ENCODE assay signal across 7 cellular contexts in genomic region chr16:29629278-29629677, GRCh38. TPM values are rescaled to one million over a fixed set of nuclear protein-coding genes. Genes with fewer than 3 reads are reported as not detected.
DNase-seq lines count a peak whose midpoint lies in the region; ATAC-seq and TF ChIP-seq lines count a peak whose summit lies in the region.
"Not testable (repeated sequence)": the region's sequence is repeated elsewhere in the genome, so short reads cannot be mapped to it uniquely, and the experiment has no call there.
"Had no signal": no experiment of that assay in that cellular context is flagged by ENCODE, and none has a peak within 500 bp of the region (broad histone marks: within the 10 kb centered on the region; RNA-seq: fewer than 3 reads in every experiment).

No MANE protein-coding gene starts in this region.

- not testable (repeated sequence) for DNase-seq in GM23338 (ENCODE audit: low spot score); activated CD8-positive, alpha-beta memory T cell treated with anti-CD3 and anti-CD28 coated beads, Interleukin-2, amount 10 ng/mL, durations not matched to agents 7 days and 5 days; foreskin keratinocyte; neuronal stem cell (ENCODE audit: low spot score); stimulated activated naive B cell treated with anti-CD40 and anti-IgM and Interleukin-4, amounts not matched to agents 10 μg/mL and 1 μg/mL and 100 μg/mL, for 72 hours
- peak; percentile 21 to 24 for DNase-seq in SJCRH30

- not testable (repeated sequence) for H3K4me2 ChIP-seq in GM23338; neuronal stem cell (ENCODE audit: insufficient read depth, low read length, poor library complexity, severe bottlenecking)

- CTCF ChIA-PET in activated CD8-positive, alpha-beta memory T cell treated with anti-CD3 and anti-CD28 coated beads, Interleukin-2, amount 10 ng/mL, durations not matched to agents 7 days and 5 days (lab: Charles Lee), result not testable (repeated sequence)

- not testable (repeated sequence) for H3K27ac ChIP-seq in GM23338 (ENCODE audit: low read depth); SJCRH30; foreskin keratinocyte; neuronal stem cell (replicated peaks; ENCODE audit: low read length)

- H3K9me2 ChIP-seq in GM23338 (ENCODE audit: insufficient read depth), result not testable (repeated sequence)

- H3K4me3 Mint-ChIP-seq in GM23338; activated CD8-positive, alpha-beta memory T cell treated with anti-CD3 and anti-CD28 coated beads, Interleukin-2, amount 10 ng/mL, durations not matched to agents 7 days and 5 days; stimulated activated naive B cell treated with anti-CD40 and anti-IgM and Interleukin-4, amounts not matched to agents 10 μg/mL and 1 μg/mL and 100 μg/mL, for 72 hours: not testable (repeated sequence)

- TF ChIP-seq CTCF in GM23338 (conservative IDR thresholded peaks at IDR 0.05; ENCODE audit: low read depth in 2 of 2); foreskin keratinocyte (conservative IDR thresholded peaks at IDR 0.05): not testable (repeated sequence)

- not testable (repeated sequence) for H3K23ac ChIP-seq in neuronal stem cell (ENCODE audit: low read depth, low read length, poor library complexity)

- not testable (repeated sequence) for H3K27me3 ChIP-seq in GM23338 (ENCODE audit: insufficient read depth); SJCRH30; foreskin keratinocyte; neuronal stem cell (ENCODE audit: control insufficient read depth in 3 of 3, insufficient read depth in 3 of 3, low read depth in 1 of 3, low read length in 3 of 3)

- not testable (repeated sequence) for H3K4me3 ChIP-seq in GM23338; SJCRH30; neuronal stem cell (ENCODE audit: low read length in 2 of 2)

- not testable (repeated sequence) for H3K27ac Mint-ChIP-seq in GM23338
- peak overlapping the region; percentile 3 for H3K27ac Mint-ChIP-seq in activated CD8-positive, alpha-beta memory T cell treated with anti-CD3 and anti-CD28 coated beads, Interleukin-2, amount 10 ng/mL, durations not matched to agents 7 days and 5 days
- H3K27ac Mint-ChIP-seq in stimulated activated naive B cell treated with anti-CD40 and anti-IgM and Interleukin-4, amounts not matched to agents 10 μg/mL and 1 μg/mL and 100 μg/mL, for 72 hours, result peak overlapping the region; percentile 42

- not testable (repeated sequence) for H4K8ac ChIP-seq in neuronal stem cell (ENCODE audit: low read depth, low read length)

- H2AK5ac ChIP-seq in neuronal stem cell (ENCODE audit: low read depth, low read length), result not testable (repeated sequence)

- not testable (repeated sequence) for H3K36me3 Mint-ChIP-seq in GM23338 (ENCODE audit: low read depth); activated CD8-positive, alpha-beta memory T cell treated with anti-CD3 and anti-CD28 coated beads, Interleukin-2, amount 10 ng/mL, durations not matched to agents 7 days and 5 days; stimulated activated naive B cell treated with anti-CD40 and anti-IgM and Interleukin-4, amounts not matched to agents 10 μg/mL and 1 μg/mL and 100 μg/mL, for 72 hours

- H3F3A ChIP-seq in GM23338 (replicated peaks; ENCODE audit: low read depth), result not testable (repeated sequence)

- not testable (repeated sequence) for H3K4ac ChIP-seq in neuronal stem cell (ENCODE audit: low read length)

- H3K9me3 ChIP-seq in SJCRH30 (replicated peaks); neuronal stem cell (replicated peaks in 1 of 2; ENCODE audit: control insufficient read depth in 2 of 2, insufficient read depth in 1 of 2, low read depth in 1 of 2, low read length in 2 of 2): not testable (repeated sequence)

- no CpG with 5 or more reads among the region's 11 CpGs for WGBS in neuronal stem cell (ENCODE audit: extremely low coverage in 2 of 2, insufficient read length in 2 of 2, insufficient replicate concordance in 1 of 2), 2 donors

- ATAC-seq in GM23338 (peak; percentile 14; the same call in 1 of the 3 replicates), foreskin keratinocyte (peak; percentile 9)
- ATAC-seq in activated CD8-positive, alpha-beta memory T cell treated with anti-CD3 and anti-CD28 coated beads, Interleukin-2, amount 10 ng/mL, durations not matched to agents 7 days and 5 days; stimulated activated naive B cell treated with anti-CD40 and anti-IgM and Interleukin-4, amounts not matched to agents 10 μg/mL and 1 μg/mL and 100 μg/mL, for 72 hours (replicated peaks): not testable (repeated sequence)

- H3K9ac ChIP-seq in neuronal stem cell (ENCODE audit: low read depth, low read length, poor library complexity), result peak overlapping the region; percentile 77

- H3K18ac ChIP-seq in neuronal stem cell (ENCODE audit: low read length), result not testable (repeated sequence)

- H3K79me1 ChIP-seq in neuronal stem cell (ENCODE audit: low read depth, low read length), result not testable (repeated sequence)

- not testable (repeated sequence) for H3K14ac ChIP-seq in neuronal stem cell (ENCODE audit: low read length)

- H4K20me1 ChIP-seq in GM23338 (replicated peaks; ENCODE audit: insufficient read depth), result not testable (repeated sequence)

- not testable (repeated sequence) for H2BK12ac ChIP-seq in neuronal stem cell (ENCODE audit: low read length)

- H2AFZ ChIP-seq in GM23338; neuronal stem cell (ENCODE audit: low read length): not testable (repeated sequence)

- H2BK15ac ChIP-seq in neuronal stem cell (ENCODE audit: low read length), result not testable (repeated sequence)

- H3K79me2 ChIP-seq in GM23338 (replicated peaks; ENCODE audit: insufficient read depth), result not testable (repeated sequence)

- H3K27me3 Mint-ChIP-seq in GM23338 (ENCODE audit: insufficient read depth, low read depth, poor library complexity); activated CD8-positive, alpha-beta memory T cell treated with anti-CD3 and anti-CD28 coated beads, Interleukin-2, amount 10 ng/mL, durations not matched to agents 7 days and 5 days; stimulated activated naive B cell treated with anti-CD40 and anti-IgM and Interleukin-4, amounts not matched to agents 10 μg/mL and 1 μg/mL and 100 μg/mL, for 72 hours: not testable (repeated sequence)

- H2BK120ac ChIP-seq in neuronal stem cell (ENCODE audit: low read depth, low read length), result not testable (repeated sequence)

- not testable (repeated sequence) for H3K4me1 ChIP-seq in GM23338 (ENCODE audit: insufficient read depth); SJCRH30; foreskin keratinocyte; neuronal stem cell (ENCODE audit: control insufficient read depth in 2 of 2, insufficient read depth in 1 of 2, low read depth in 1 of 2, low read length in 2 of 2)

- not testable (repeated sequence) for H3K4me1 Mint-ChIP-seq in GM23338
- peaks cover 29% of the 10 kb centered on the region for H3K4me1 Mint-ChIP-seq in activated CD8-positive, alpha-beta memory T cell treated with anti-CD3 and anti-CD28 coated beads, Interleukin-2, amount 10 ng/mL, durations not matched to agents 7 days and 5 days
- H3K4me1 Mint-ChIP-seq in stimulated activated naive B cell treated with anti-CD40 and anti-IgM and Interleukin-4, amounts not matched to agents 10 μg/mL and 1 μg/mL and 100 μg/mL, for 72 hours, result peaks cover 10 to 20% of the 10 kb centered on the region in 2 donors

- H3K36me3 ChIP-seq in GM23338 (ENCODE audit: insufficient read depth); SJCRH30; neuronal stem cell (replicated peaks in 1 of 2; ENCODE audit: control insufficient read depth in 2 of 2, insufficient read depth in 2 of 2, low read length in 2 of 2): not testable (repeated sequence)

- H2BK5ac ChIP-seq in neuronal stem cell (ENCODE audit: low read length), result not testable (repeated sequence)

- not testable (repeated sequence) for H4K91ac ChIP-seq in neuronal stem cell (ENCODE audit: low read depth, low read length, poor library complexity)

- H3K9me3 Mint-ChIP-seq in GM23338; activated CD8-positive, alpha-beta memory T cell treated with anti-CD3 and anti-CD28 coated beads, Interleukin-2, amount 10 ng/mL, durations not matched to agents 7 days and 5 days (ENCODE audit: low read depth); stimulated activated naive B cell treated with anti-CD40 and anti-IgM and Interleukin-4, amounts not matched to agents 10 μg/mL and 1 μg/mL and 100 μg/mL, for 72 hours: not testable (repeated sequence)

RNA-seq across cellular contexts. Expression of gene SPN, which starts 33.8 kb away (rescaled TPM):
- 2.1 and 2.3 TPM in 2 replicates for total RNA-seq in GM23338 (2014; rRNA removed; shearing (Covaris generic))
- polyA plus RNA-seq in GM23338 (2016; fragmentation: Nextera tagmentation; extraction: Ambion mirVana), result 0.52 and 0.82 TPM in 2 replicates
- 0.96 and 2.1 TPM in 2 replicates for total RNA-seq in SJCRH30 (2014; rRNA removed; shearing (Covaris generic))
- total RNA-seq in activated CD8-positive, alpha-beta memory T cell treated with anti-CD3 and anti-CD28 coated beads, Interleukin-2, amount 10 ng/mL, durations not matched to agents 7 days and 5 days, result 100 to 1,000 TPM; 329 to 351 TPM
- total RNA-seq in foreskin keratinocyte, result not detected in 2 replicates
- polyA plus RNA-seq in foreskin keratinocyte, result not detected in 2 replicates
- 0.25 TPM for polyA plus RNA-seq in neuronal stem cell (2013, experiment 1 of 2)
- polyA plus RNA-seq in neuronal stem cell (2013, experiment 2 of 2), result 0.17 TPM
- total RNA-seq: Caco-2 had no signal

RNA-seq across cellular contexts. Expression of gene QPRT, which starts 49.7 kb away (rescaled TPM):
- 102 and 128 TPM in 2 replicates for total RNA-seq in GM23338 (2014; rRNA removed; shearing (Covaris generic))
- polyA plus RNA-seq in GM23338 (2016; fragmentation: Nextera tagmentation; extraction: Ambion mirVana), result 65.4 and 79.1 TPM in 2 replicates
- 51.0 and 51.9 TPM in 2 replicates for total RNA-seq in SJCRH30 (2014; rRNA removed; shearing (Covaris generic))
- 10 to 100 TPM; 13.3 to 15.7 TPM for total RNA-seq in activated CD8-positive, alpha-beta memory T cell treated with anti-CD3 and anti-CD28 coated beads, Interleukin-2, amount 10 ng/mL, durations not matched to agents 7 days and 5 days
- total RNA-seq in foreskin keratinocyte, result 80.5 and 91.7 TPM in 2 replicates
- 111 and 129 TPM in 2 replicates for polyA plus RNA-seq in foreskin keratinocyte
- 165 TPM for polyA plus RNA-seq in neuronal stem cell (2013, experiment 1 of 2)
- 168 TPM for polyA plus RNA-seq in neuronal stem cell (2013, experiment 2 of 2)

Comparison
In these comparisons a context has a peak if more than half of its experiments do, and no peak if none do; other contexts are left out.
1. RNA of gene SPN, which starts 33.8 kb away (total RNA-seq): 329 to 351 TPM in activated CD8-positive, alpha-beta memory T cell treated with anti-CD3 and anti-CD28 coated beads, Interleukin-2, amount 10 ng/mL, durations not matched to agents 7 days and 5 days; 2.1 to 2.3 TPM in GM23338, 0.96 to 2.1 TPM in SJCRH30 and not detected in foreskin keratinocyte; every median in the first group is over 100 times any median in the second.